Comparison of ENCODE assay signal across 1 cellular context in genomic region chr11:62601364-62602140, GRCh38.
TF ChIP-seq lines count a peak whose summit lies in the region.

MTA2 (minus strand) TSS chr11:62601865; CDS start chr11:62601450, 415 bp downstream.

TF ChIP-seq in K562, 482 proteins besides CTCF, POLR2A, EP300 and RAD21 (continued from another document):
- no peak for TF ChIP-seq ATF2 (CRISPR knock-in tag; IDR thresholded peaks at IDR 0.05)
- 0 out of 2 replicates have a peak, but pooled peaks have one; percentile 25 for TF ChIP-seq REST (CRISPR knock-in tag; IDR thresholded peaks at IDR 0.05; ENCODE audit: low read depth)
- peak; percentile 96 for TF ChIP-seq POLR2AphosphoS2 (IDR thresholded peaks at IDR 0.05; ENCODE audit: low read length)
- TF ChIP-seq FOXJ2 (tag; IDR thresholded peaks at IDR 0.05): no peak
- no peak; the same call in 1 of the 2 replicates for TF ChIP-seq ILF3 (IDR thresholded peaks at IDR 0.05; ENCODE audit: borderline replicate concordance)
- no peak for TF ChIP-seq ZNF407 (IDR thresholded peaks at IDR 0.05; ENCODE audit: low read depth)
- no peak for TF ChIP-seq NFE2 (IDR thresholded peaks at IDR 0.05; ENCODE audit: low read depth)
TF ChIP-seq in K562: peak in this region for 88.
